In genomic region chr18:8366656-8367055, GRCh38 we compare ENCODE assay signal across 10 cellular contexts.
DNase-seq lines count a peak whose midpoint lies in the region; ATAC-seq and TF ChIP-seq lines count a peak whose summit lies in the region.
"Had no signal": no experiment of that assay in that cellular context is flagged by ENCODE, and none has a peak within 500 bp of the region (broad histone marks: within the 10 kb centered on the region; RNA-seq: fewer than 3 reads in every experiment).

No MANE protein-coding gene starts in this region.

- no peaks in the 10 kb centered on the region for H3K27me3 Mint-ChIP-seq in MCF 10A (ENCODE audit: insufficient read depth, unreplicated experiment)
- H3K27me3 Mint-ChIP-seq in naive thymus-derived CD4-positive, alpha-beta T cell, result peaks cover 25 to 69% (median 31%) of the 10 kb centered on the region in 5 donors

- H3K4me3 Mint-ChIP-seq in MCF 10A (ENCODE audit: unreplicated experiment), result no peak overlapping the region
- peak overlapping the region; percentile 6 to 79 (median 68) for H3K4me3 Mint-ChIP-seq in naive thymus-derived CD4-positive, alpha-beta T cell

- H3K36me3 Mint-ChIP-seq in MCF 10A (ENCODE audit: insufficient read depth, unreplicated experiment), result peaks cover 16% of the 10 kb centered on the region
- peaks cover 0 to 3% (median 0%) of the 10 kb centered on the region in 5 donors for H3K36me3 Mint-ChIP-seq in naive thymus-derived CD4-positive, alpha-beta T cell

- H3K9me3 Mint-ChIP-seq in MCF 10A (ENCODE audit: unreplicated experiment), result no peaks in the 10 kb centered on the region
- peaks cover 0 to 7% (median 0%) of the 10 kb centered on the region in 11 donors for H3K9me3 Mint-ChIP-seq in naive thymus-derived CD4-positive, alpha-beta T cell

- no peaks in the 10 kb centered on the region for H3K9me3 ChIP-seq in breast epithelium
- no peaks in the 10 kb centered on the region for H3K9me3 ChIP-seq in naive thymus-derived CD4-positive, alpha-beta T cell (ENCODE audit: control insufficient read depth in 2 of 3, low read length in 3 of 3)

- no peak overlapping the region for H3K27ac Mint-ChIP-seq in MCF 10A (ENCODE audit: low read depth, unreplicated experiment)
- peak overlapping the region in 2 of 9 donors; percentile 45 to 49 for H3K27ac Mint-ChIP-seq in naive thymus-derived CD4-positive, alpha-beta T cell

- ATAC-seq in naive thymus-derived CD4-positive, alpha-beta T cell, result no peak

- H3K27ac ChIP-seq in breast epithelium (no peak overlapping the region), brain microvascular endothelial cell (no peak overlapping the region)
- H3K27ac ChIP-seq in naive thymus-derived CD4-positive, alpha-beta T cell (ENCODE audit: low read depth, low read length), result no peak overlapping the region

- no peak for TF ChIP-seq CTCF in breast epithelium (IDR thresholded peaks at IDR 0.05)
- no peak for TF ChIP-seq CTCF in MCF 10A (IDR thresholded peaks at IDR 0.05; ENCODE audit: unreplicated experiment)
- TF ChIP-seq CTCF in brain microvascular endothelial cell (IDR thresholded peaks at IDR 0.05; ENCODE audit: low read depth, low read length, missing control alignments), result no peak

- CTCF ChIA-PET in MCF 10A (lab: Yijun Ruan, JAX), result interaction anchor here (0.6 kb wide), 1 partner anchor 631 kb away, joined by 3 read pairs; no protein-coding TSS in a partner anchor
- CTCF ChIA-PET in naive thymus-derived CD4-positive, alpha-beta T cell (lab: Charles Lee), result no interaction called here

- in situ Hi-C loops in brain microvascular endothelial cell (cut with HindIII; ENCODE audit: low pct_ligation_motif_present, low sequenced_read_pairs), result no loop called here

- no peaks in the 10 kb centered on the region for H3K4me1 Mint-ChIP-seq in MCF 10A (ENCODE audit: insufficient read depth, unreplicated experiment)
- H3K4me1 Mint-ChIP-seq in naive thymus-derived CD4-positive, alpha-beta T cell, result peaks cover 0 to 10% (median 5%) of the 10 kb centered on the region in 7 donors

- POLR2A ChIA-PET in MCF 10A (lab: Yijun Ruan, JAX), result no interaction called here
- POLR2A ChIA-PET in naive thymus-derived CD4-positive, alpha-beta T cell (lab: Charles Lee), result no interaction called here

- H3K4me3 ChIP-seq in breast epithelium (peak overlapping the region in 2 of 3 donors; percentile 42 to 63), brain microvascular endothelial cell (ENCODE audit: low read depth, low read length) (no peak overlapping the region)
- no peak overlapping the region for H3K4me3 ChIP-seq in naive thymus-derived CD4-positive, alpha-beta T cell (ENCODE audit: low read length)

- no peaks in the 10 kb centered on the region for H3K4me1 ChIP-seq in breast epithelium
- H3K4me1 ChIP-seq in naive thymus-derived CD4-positive, alpha-beta T cell (ENCODE audit: control insufficient read depth in 2 of 2, insufficient read depth in 2 of 2, low read length in 2 of 2), result no peaks in the 10 kb centered on the region

- TF ChIP-seq POLR2A in breast epithelium (IDR thresholded peaks at IDR 0.05), result no peak

- H3K36me3 ChIP-seq in breast epithelium, result no peaks in the 10 kb centered on the region
- no peaks in the 10 kb centered on the region for H3K36me3 ChIP-seq in naive thymus-derived CD4-positive, alpha-beta T cell (ENCODE audit: control insufficient read depth in 2 of 3, insufficient read depth in 3 of 3, low read length in 3 of 3)
- no peaks in the 10 kb centered on the region for H3K36me3 ChIP-seq in brain microvascular endothelial cell (replicated peaks)

- H3K27me3 ChIP-seq in breast epithelium (no peaks in the 10 kb centered on the region), brain microvascular endothelial cell (replicated peaks) (no peaks in the 10 kb centered on the region)
- H3K27me3 ChIP-seq in naive thymus-derived CD4-positive, alpha-beta T cell (ENCODE audit: control insufficient read depth in 2 of 2, insufficient read depth in 2 of 2, low read length in 2 of 2), result no peaks in the 10 kb centered on the region

- DNase-seq in breast epithelium (ENCODE audit: low spot score in 2 of 2) (no peak), MCF 10A (ENCODE audit: unreplicated experiment) (no peak), cerebellar cortex (ENCODE audit: low spot score) (peak; percentile 25), hypothalamus (lab: John Stamatoyannopoulos, UW) (no peak), pons (ENCODE audit: low spot score) (no peak), brain microvascular endothelial cell (no peak), NCI-H187 (lab: John Stamatoyannopoulos, UW) (no peak)
- DNase-seq in naive thymus-derived CD4-positive, alpha-beta T cell, result no peak
- DNase-seq: KG1, NCI-H187 treated with DMSO at 0.1 percent for 48 hours had no signal

- BruUV-seq in MCF 10A (replicated peaks; lab: Mats Ljungman, UMichigan), result no TSS peak

- intact Hi-C loops in breast epithelium (cut with DNase I; ENCODE audit: low total_unique reads), result no loop called here
- intact Hi-C loops in MCF 10A (cut with micrococcal nuclease), result no loop called here
- intact Hi-C loops in naive thymus-derived CD4-positive, alpha-beta T cell (cut with micrococcal nuclease), result no loop called here

Comparison
In these comparisons a context has a peak if more than half of its experiments do, and no peak if none do; other contexts are left out.
1. H3K4me3 ChIP-seq: peak in breast epithelium (2 of 3); none in naive thymus-derived CD4-positive, alpha-beta T cell (single experiment) and brain microvascular endothelial cell (single experiment).